ENCODE assay signal across 9 cellular contexts in the genomic region with DNA sequence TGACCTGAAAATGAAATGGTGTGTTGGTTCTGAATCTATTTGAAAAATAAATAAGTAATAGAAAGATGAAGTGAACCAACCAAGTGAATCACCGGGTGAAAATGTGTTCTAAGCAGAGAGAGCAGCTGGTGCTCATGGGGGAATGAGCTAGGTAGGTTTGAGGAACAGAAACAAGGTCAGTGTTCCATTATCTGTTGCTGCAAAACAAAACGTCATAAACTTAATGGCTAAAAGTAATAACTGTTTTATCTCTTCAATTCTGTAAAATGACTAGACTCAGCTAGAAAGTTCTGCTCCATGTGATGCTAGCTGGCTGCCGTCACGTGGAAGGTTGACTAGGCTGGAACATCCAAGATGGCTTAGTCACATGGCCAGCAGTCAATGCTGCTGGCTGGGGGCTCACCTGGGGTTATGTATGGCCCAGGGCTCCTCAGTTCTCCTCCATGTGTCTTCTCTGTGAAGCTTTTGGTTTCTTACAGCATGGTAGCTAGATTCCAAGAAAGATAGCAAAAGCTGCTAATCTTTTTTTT. TPM values are rescaled to one million over a fixed set of nuclear protein-coding genes. Genes with fewer than 3 reads are reported as not detected.
A peak's percentile ranks its signal among the peaks of the same experiment; 100 is the strongest.
DNase-seq lines count a peak whose midpoint lies in the region; ATAC-seq lines count a peak whose summit lies in the region.
"Had no signal": no experiment of that assay in that cellular context is flagged by ENCODE, and none has a peak within 500 bp of the region (broad histone marks: within the 10 kb centered on the region; RNA-seq: fewer than 3 reads in every experiment).

No MANE protein-coding gene starts in this region.

- H3K9ac ChIP-seq in skeletal muscle tissue (ENCODE audit: low read depth in 1 of 3, low read length in 3 of 3): no peak overlapping the region

- peaks cover 13 to 18% (median 16%) of the 10 kb centered on the region in 3 donors for H3K4me1 ChIP-seq in skeletal muscle tissue (ENCODE audit: control insufficient read depth in 3 of 3, insufficient read depth in 3 of 3, low read length in 3 of 3)

- H3K4me3 ChIP-seq in skeletal muscle tissue (ENCODE audit: low read length in 3 of 3): no peak overlapping the region

- ATAC-seq in GM21825 (IDR thresholded peaks at IDR 0.05; ENCODE audit: unreplicated experiment) (peak; percentile 94), HG03575 (IDR thresholded peaks at IDR 0.05; ENCODE audit: extremely low read depth, insufficient number of reproducible peaks, low FRiP score, unreplicated experiment) (peak; percentile 70)

- DNase-seq in NCI-H82 (lab: John Stamatoyannopoulos, UW) (peak; percentile 25), NCI-H82 treated with DMSO at 0.1 percent for 48 hours (lab: John Stamatoyannopoulos, UW; ENCODE audit: unreplicated experiment) (no peak), DMS153 (lab: John Stamatoyannopoulos, UW) (no peak), SHP77 (lab: John Stamatoyannopoulos, UW) (no peak)
- no peak for DNase-seq in activated CD8-positive, alpha-beta memory T cell treated with anti-CD3 and anti-CD28 coated beads, Interleukin-2, amount 50 U/mL, for 4 hours
- DNase-seq: stimulated activated CD4-positive, alpha-beta T cell treated with anti-CD3 and anti-CD28 coated beads, Interleukin-12 subunit alpha, Interleukin-12 subunit beta, amount 100 ng/mL, for 4 hours had no signal

- H3K27ac ChIP-seq in skeletal muscle tissue (ENCODE audit: low read depth, low read length): peak overlapping the region; percentile 46

- no peaks in the 10 kb centered on the region for H3K27me3 ChIP-seq in skeletal muscle tissue (ENCODE audit: control insufficient read depth in 3 of 3, insufficient read depth in 3 of 3, low read length in 3 of 3)

- H3K36me3 ChIP-seq in skeletal muscle tissue (ENCODE audit: control insufficient read depth in 3 of 3, insufficient read depth in 3 of 3, low read length in 3 of 3): no peaks in the 10 kb centered on the region

- no peaks in the 10 kb centered on the region for H3K9me3 ChIP-seq in skeletal muscle tissue (ENCODE audit: control insufficient read depth in 3 of 3, low read length in 3 of 3)

RNA-seq across cellular contexts. Expression of a gene that starts 13.3 kb away (rescaled TPM):
- 24.0 TPM for total RNA-seq in skeletal muscle tissue
